11 cellular contexts compared by ENCODE assay signal in genomic region chrX:40749874-40750273, GRCh38. TPM values are rescaled to one million over a fixed set of nuclear protein-coding genes. Genes with fewer than 3 reads are reported as not detected.
DNase-seq lines count a peak whose midpoint lies in the region; ATAC-seq and TF ChIP-seq lines count a peak whose summit lies in the region.
"Had no signal": no experiment of that assay in that cellular context is flagged by ENCODE, and none has a peak within 500 bp of the region (broad histone marks: within the 10 kb centered on the region; RNA-seq: fewer than 3 reads in every experiment).

No MANE protein-coding gene starts in this region.

- H3K27ac ChIP-seq in CD8-positive, alpha-beta T cell (ENCODE audit: low read depth, low read length) = no peak overlapping the region
- peak overlapping the region; percentile 60 for H3K27ac ChIP-seq in OCI-LY7 (ENCODE audit: low read depth, low read length, poor library complexity, severe bottlenecking)

- no peak for TF ChIP-seq CTCF in CD8-positive, alpha-beta T cell (IDR thresholded peaks at IDR 0.05)
- TF ChIP-seq CTCF in OCI-LY7 (conservative IDR thresholded peaks at IDR 0.05; ENCODE audit: low read length) (no peak), GM10266 (IDR thresholded peaks at IDR 0.05; ENCODE audit: control insufficient read depth, insufficient read depth, low read depth, missing control alignments) (no peak)

- no peaks in the 10 kb centered on the region for H4K20me1 ChIP-seq in OCI-LY7 (ENCODE audit: insufficient read depth, low read length)

- CTCF ChIA-PET in CD8-positive, alpha-beta T cell (lab: Charles Lee) = no interaction called here
- CTCF ChIA-PET in OCI-LY7 (lab: Charles Lee; ENCODE audit: unreplicated experiment) = no interaction called here
- CTCF ChIA-PET in HEK293T (lab: Yijun Ruan, JAX) = no interaction called here

- H3K36me3 Mint-ChIP-seq in CD8-positive, alpha-beta T cell = no peaks in the 10 kb centered on the region

- H3K4me2 ChIP-seq in OCI-LY7 (ENCODE audit: low read length) = peak overlapping the region; percentile 57

- peak overlapping the region; percentile 26 for H3K4me3 Mint-ChIP-seq in CD8-positive, alpha-beta T cell

- peak overlapping the region; percentile 34 for H3K9ac ChIP-seq in mucosa of stomach (ENCODE audit: low read length)

- H3K4me1 Mint-ChIP-seq in CD8-positive, alpha-beta T cell (ENCODE audit: low read depth) = peaks cover 13% of the 10 kb centered on the region

- intact Hi-C loops in CD8-positive, alpha-beta T cell (cut with DNase I, micrococcal nuclease) = no loop called here
- intact Hi-C loops in OCI-LY7 (cut with micrococcal nuclease; ENCODE audit: unreplicated experiment) = no loop called here

- H3K9me3 ChIP-seq in CD8-positive, alpha-beta T cell (ENCODE audit: low read length) = no peaks in the 10 kb centered on the region
- H3K9me3 ChIP-seq in OCI-LY7 (ENCODE audit: low read length) (no peaks in the 10 kb centered on the region), mucosa of stomach (ENCODE audit: control insufficient read depth, low read length) (no peaks in the 10 kb centered on the region)
- H3K9me3 ChIP-seq: gastroesophageal sphincter had no signal

- no TSS peak for BruUV-seq in OCI-LY7 (replicated peaks; lab: Mats Ljungman, UMichigan)

- ATAC-seq in CD8-positive, alpha-beta T cell = no peak
- peak; percentile 70 for ATAC-seq in GM19467 (IDR thresholded peaks at IDR 0.05; ENCODE audit: unreplicated experiment)
- ATAC-seq: gastroesophageal sphincter had no signal

- no peaks in the 10 kb centered on the region for H3K36me3 ChIP-seq in CD8-positive, alpha-beta T cell (ENCODE audit: insufficient read depth, low read length)
- H3K36me3 ChIP-seq in OCI-LY7 (ENCODE audit: insufficient read depth, low read length) = no peaks in the 10 kb centered on the region; the same call in 1 of the 2 replicates
- no peaks in the 10 kb centered on the region for H3K36me3 ChIP-seq in mucosa of stomach (ENCODE audit: control insufficient read depth, insufficient read depth, low read length)
- H3K36me3 ChIP-seq: gastroesophageal sphincter had no signal

- peak overlapping the region; percentile 78 for H2AFZ ChIP-seq in OCI-LY7 (ENCODE audit: low read length)

- no peaks in the 10 kb centered on the region for H3K4me1 ChIP-seq in CD8-positive, alpha-beta T cell (ENCODE audit: insufficient read depth, low read length)
- H3K4me1 ChIP-seq in OCI-LY7 (ENCODE audit: insufficient read depth, low read length, poor library complexity, severe bottlenecking) = peaks cover 19% of the 10 kb centered on the region
- H3K4me1 ChIP-seq in mucosa of stomach (ENCODE audit: control insufficient read depth, insufficient read depth, low read length) = peaks cover under 1% of the 10 kb centered on the region

- no peaks in the 10 kb centered on the region for H3K27me3 Mint-ChIP-seq in CD8-positive, alpha-beta T cell (ENCODE audit: low read depth)

- no peak overlapping the region for H3K4me3 ChIP-seq in CD8-positive, alpha-beta T cell (ENCODE audit: low read depth, low read length)
- H3K4me3 ChIP-seq in OCI-LY7 (ENCODE audit: low read depth, low read length, poor library complexity, severe bottlenecking) = peak overlapping the region; percentile 31
- no peak overlapping the region for H3K4me3 ChIP-seq in mucosa of stomach (ENCODE audit: low read length)
- H3K4me3 ChIP-seq: gastroesophageal sphincter had no signal

- H3K27ac Mint-ChIP-seq in CD8-positive, alpha-beta T cell = peak overlapping the region; percentile 52

- no peaks in the 10 kb centered on the region for H3K9me3 Mint-ChIP-seq in CD8-positive, alpha-beta T cell

- no peaks in the 10 kb centered on the region for H3K9me2 ChIP-seq in OCI-LY7 (ENCODE audit: insufficient read depth, low read length)

- in situ Hi-C loops in G401 (cut with HindIII; ENCODE audit: low sequenced_read_pairs) = no loop called here

- H3K79me2 ChIP-seq in OCI-LY7 (ENCODE audit: insufficient read depth, low read depth, low read length) = no peaks in the 10 kb centered on the region

- POLR2A ChIA-PET in CD8-positive, alpha-beta T cell (lab: Charles Lee) = interaction anchor here (1.2 kb wide), 1 partner anchor 129 kb away, joined by 4 read pairs; no protein-coding TSS in a partner anchor
- POLR2A ChIA-PET in OCI-LY7 (lab: Charles Lee) = interaction anchor here (0.5 to 1.7 kb wide), 5 partner anchors 10 to 1512 kb away, joined by 3 to 7 read pairs (median 3); partner anchors contain the start of gene MED14
- POLR2A ChIA-PET in HEK293T (lab: Yijun Ruan, JAX) = interaction anchor here (0.8 kb wide), 1 partner anchor 14 kb away, joined by 3 read pairs; the partner anchor contains the start of gene MED14

- no peak for DNase-seq in CD8-positive, alpha-beta T cell
- DNase-seq in OCI-LY7 (ENCODE audit: low spot score) (peak; percentile 61), NCI-H1436 (lab: John Stamatoyannopoulos, UW) (no peak), HEK293T (ENCODE audit: extremely low spot score) (no peak), GM10266 (ENCODE audit: extremely low spot score) (no peak), G401 (ENCODE audit: low spot score) (no peak)
- DNase-seq: DMS53, NCI-H524 had no signal

- H3K27me3 ChIP-seq in CD8-positive, alpha-beta T cell (ENCODE audit: insufficient read depth, low read length) = no peaks in the 10 kb centered on the region
- no peaks in the 10 kb centered on the region for H3K27me3 ChIP-seq in mucosa of stomach (ENCODE audit: control insufficient read depth, insufficient read depth, low read length)
- H3K27me3 ChIP-seq: gastroesophageal sphincter had no signal

TF ChIP-seq in HEK293T, 16 proteins besides CTCF, POLR2A, EP300 and RAD21:
- no peak for TF ChIP-seq NFRKB (IDR thresholded peaks at IDR 0.05)
- no peak for TF ChIP-seq L3MBTL2 (conservative IDR thresholded peaks at IDR 0.05)
TF ChIP-seq in HEK293T: peak in this region for 0.

RNA-seq across cellular contexts. Expression of gene MED14, which starts 14.5 kb away (rescaled TPM):
- total RNA-seq in CD8-positive, alpha-beta T cell = 10 to 100 TPM; 69.7 to 70.2 TPM
- total RNA-seq in OCI-LY7 (2014; rRNA removed; shearing (Covaris generic)) = 28.1 and 39.4 TPM in 2 replicates
- 57.0 and 73.8 TPM in 2 replicates for total RNA-seq in OCI-LY7 (2022)
- total RNA-seq in G401 (2014; rRNA removed; shearing (Covaris generic)) = 5.2 and 9.9 TPM in 2 replicates
